8 cellular contexts compared by ENCODE assay signal in genomic region chr18:48931680-48932461, GRCh38. TPM values are rescaled to one million over a fixed set of nuclear protein-coding genes. Genes with fewer than 3 reads are reported as not detected.
DNase-seq lines count a peak whose midpoint lies in the region; ATAC-seq and TF ChIP-seq lines count a peak whose summit lies in the region.

No MANE protein-coding gene starts in this region.

- no peaks in the 10 kb centered on the region for H3K9me3 Mint-ChIP-seq in activated naive CD8-positive, alpha-beta T cell treated with anti-CD3 and anti-CD28 coated beads for 36 hours
- H3K9me3 Mint-ChIP-seq in naive B cell: no peaks in the 10 kb centered on the region

- TF ChIP-seq CTCF in GM12865 (IDR thresholded peaks at IDR 0.05; ENCODE audit: insufficient read depth, low read depth, low read length, missing control alignments): no peak

- H3K4me3 Mint-ChIP-seq in activated naive CD8-positive, alpha-beta T cell treated with anti-CD3 and anti-CD28 coated beads for 36 hours: no peak overlapping the region
- H3K4me3 Mint-ChIP-seq in naive B cell: peak overlapping the region; percentile 17 to 80 (median 50)

- H3K27me3 Mint-ChIP-seq in activated naive CD8-positive, alpha-beta T cell treated with anti-CD3 and anti-CD28 coated beads for 36 hours: no peaks in the 10 kb centered on the region
- no peaks in the 10 kb centered on the region for H3K27me3 Mint-ChIP-seq in naive B cell

- peaks cover 74% of the 10 kb centered on the region for H3K4me1 Mint-ChIP-seq in activated naive CD8-positive, alpha-beta T cell treated with anti-CD3 and anti-CD28 coated beads for 36 hours
- H3K4me1 Mint-ChIP-seq in naive B cell: peaks cover 78 to 99% (median 79%) of the 10 kb centered on the region in 3 donors

- DNase-seq in GM12865 (ENCODE audit: low read depth): peak; percentile 87
- DNase-seq in activated naive CD8-positive, alpha-beta T cell treated with anti-CD3 and anti-CD28 coated beads for 36 hours: no peak
- no peak for DNase-seq in naive B cell
- no peak for DNase-seq in left colon
- no peak for DNase-seq in NCI-H2171 treated with DMSO at 0.1 percent for 48 hours (lab: John Stamatoyannopoulos, UW)

- peak overlapping the region; percentile 57 for H3K27ac Mint-ChIP-seq in activated naive CD8-positive, alpha-beta T cell treated with anti-CD3 and anti-CD28 coated beads for 36 hours
- peak overlapping the region; percentile 83 to 100 (median 92) for H3K27ac Mint-ChIP-seq in naive B cell

- intact Hi-C loops in left colon (cut with DNase I, micrococcal nuclease): no loop called here

- peaks cover 34% of the 10 kb centered on the region for H3K36me3 Mint-ChIP-seq in activated naive CD8-positive, alpha-beta T cell treated with anti-CD3 and anti-CD28 coated beads for 36 hours
- no peaks in the 10 kb centered on the region for H3K36me3 Mint-ChIP-seq in naive B cell

- ATAC-seq in HG03280 (IDR thresholded peaks at IDR 0.05; ENCODE audit: unreplicated experiment) (peak; percentile 32), naive B cell (ENCODE audit: low read depth in 2 of 2) (no peak), left colon (no peak), GM18520 (IDR thresholded peaks at IDR 0.05; ENCODE audit: unreplicated experiment) (no peak), GM21390 (IDR thresholded peaks at IDR 0.05; ENCODE audit: unreplicated experiment) (no peak)

- H3K4me3 ChIP-seq in GM12865 (ENCODE audit: low read depth, low read length): peak overlapping the region; percentile 42

RNA-seq across cellular contexts. Expression of gene SMAD7, which starts 18.9 kb away (rescaled TPM):
- 1 to 10 TPM; 9.0 to 9.4 TPM for total RNA-seq in activated naive CD8-positive, alpha-beta T cell treated with anti-CD3 and anti-CD28 coated beads for 36 hours
- 1 to 10 TPM in 5 of 6 donors, under 1 TPM in 1; 0.47 to 3.7 (median 1.6) TPM for polyA plus RNA-seq in naive B cell (ENCODE audit: low read depth in 6 of 6)
- total RNA-seq in left colon: 10 to 100 TPM; 36.4 to 50.0 TPM
